In the genomic region with DNA sequence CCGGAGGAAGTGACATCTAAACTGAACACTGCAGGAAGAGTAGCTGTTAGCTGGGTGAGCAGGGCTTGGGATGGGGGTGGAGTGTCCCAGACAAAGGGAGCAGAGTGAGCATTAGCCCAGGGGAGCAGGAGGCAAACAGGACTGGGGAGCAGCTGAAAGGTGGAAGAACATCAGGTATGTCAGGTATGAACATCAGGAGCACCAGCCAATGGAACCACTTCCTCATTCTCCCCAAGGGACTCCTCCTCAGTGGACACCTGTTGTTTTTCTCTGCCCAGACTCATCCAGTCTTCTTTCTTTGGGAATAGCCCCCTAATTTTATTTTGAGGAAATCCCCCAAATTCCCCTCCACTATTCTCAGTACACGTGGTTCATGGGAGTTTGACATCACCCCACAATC, we compare ENCODE assay signal across 9 cellular contexts.
"Had no signal": no experiment of that assay in that cellular context is flagged by ENCODE, and none has a peak within 500 bp of the region (broad histone marks: within the 10 kb centered on the region; RNA-seq: fewer than 3 reads in every experiment).

No MANE protein-coding gene starts in this region.

- ATAC-seq: HCT116 had no signal

- H3K36me3 ChIP-seq: HAP-1 had no signal

- H3K27ac ChIP-seq: GM23248, KMS-11 had no signal

- H3K4me1 ChIP-seq: HAP-1 had no signal

- H2AFZ ChIP-seq: GM23248 had no signal

- H3K4me3 ChIP-seq: GM23248, HAP-1 had no signal

- H3K4me2 ChIP-seq: KMS-11 had no signal

- FAIRE-seq: HTR-8/SVneo had no signal

- H3K9ac ChIP-seq: GM23248, KMS-11 had no signal

- H3K9me3 ChIP-seq: HAP-1 had no signal

- DNase-seq: GM23248, GOT3, H7, IMR-90, KBM-7 had no signal
